18 cellular contexts compared by ENCODE assay signal in the genomic region with DNA sequence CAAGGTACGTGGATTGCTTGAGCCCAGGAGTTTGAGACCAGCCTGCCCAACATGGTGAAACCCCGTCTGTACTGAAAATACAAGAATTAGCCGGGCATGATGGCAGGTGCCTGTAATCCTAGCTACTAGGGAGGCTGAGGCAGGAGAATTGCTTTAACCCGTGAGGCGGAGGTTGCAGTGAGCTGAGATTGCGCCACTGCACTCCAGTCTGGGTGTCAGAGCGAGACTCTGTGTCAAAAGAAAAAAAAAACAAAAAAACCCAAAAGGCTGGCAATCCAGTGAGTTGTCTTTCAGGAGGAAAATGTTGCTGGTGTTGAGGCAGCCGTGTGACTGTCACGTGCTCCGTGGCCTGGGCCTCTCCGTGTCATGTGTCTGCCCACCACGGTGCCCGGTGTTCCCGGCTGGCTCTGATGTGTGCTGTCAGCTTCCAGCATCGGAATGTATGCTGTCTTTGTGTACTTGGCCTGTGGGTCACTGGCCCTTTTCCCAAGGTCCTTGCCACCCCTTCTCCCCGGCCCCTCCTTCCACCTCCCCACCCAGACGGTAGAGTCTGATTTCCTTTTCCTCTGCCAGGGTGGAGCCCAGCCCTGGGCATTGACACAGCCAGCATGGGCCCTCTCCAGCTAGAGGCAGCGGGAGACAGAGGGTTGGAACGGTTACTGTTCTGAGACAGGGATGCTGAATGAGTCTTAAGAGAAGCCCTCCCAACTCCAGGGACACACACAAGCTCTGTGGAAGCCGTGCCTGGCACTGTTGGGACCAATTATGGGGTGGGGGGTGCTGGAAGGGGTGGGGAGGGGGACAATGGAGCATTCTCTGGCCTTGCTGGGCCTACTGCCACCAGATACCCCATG. TPM values are rescaled to one million over a fixed set of nuclear protein-coding genes. Genes with fewer than 3 reads are reported as not detected.
A peak's percentile ranks its signal among the peaks of the same experiment; 100 is the strongest.
DNase-seq lines count a peak whose midpoint lies in the region; ATAC-seq and TF ChIP-seq lines count a peak whose summit lies in the region.
"Had no signal": no experiment of that assay in that cellular context is flagged by ENCODE, and none has a peak within 500 bp of the region (broad histone marks: within the 10 kb centered on the region; RNA-seq: fewer than 3 reads in every experiment).

No MANE protein-coding gene starts in this region.

- TF ChIP-seq CTCF in psoas muscle (IDR thresholded peaks at IDR 0.05) (no peak), HFFc6 (IDR thresholded peaks at IDR 0.05) (no peak)

- no peaks in the 10 kb centered on the region for H3K4me1 Mint-ChIP-seq in HFFc6 (ENCODE audit: low read depth)

- DNase-seq in COLO829 (ENCODE audit: low spot score) (peak; percentile 92), cerebellar cortex (ENCODE audit: low spot score) (peak; percentile 80), left colon (no peak), psoas muscle (peak; percentile 37 to 67), NCI-H748 (lab: John Stamatoyannopoulos, UW; ENCODE audit: unreplicated experiment) (no peak), SKM-1 treated with dmso at 0.1 percent for 144 hours (lab: John Stamatoyannopoulos, UW; ENCODE audit: unreplicated experiment) (no peak), HuH-7 (ENCODE audit: low spot score) (no peak), HFFc6 (no peak)
- DNase-seq: activated naive CD8-positive, alpha-beta T cell treated with anti-CD3 and anti-CD28 coated beads, Interleukin-2, amount 10 ng/mL, durations not matched to agents 7 days and 5 days; NCI-H1048; NCI-H446; PC-9; stimulated activated CD4-positive, alpha-beta T cell treated with anti-CD3 and anti-CD28 coated beads, Interleukin-15, amount 100 ng/mL, for 24 hours; trophoblast cell had no signal

- H3K27me3 Mint-ChIP-seq in HFFc6 (ENCODE audit: insufficient read depth) = peaks cover 7% of the 10 kb centered on the region
- H3K27me3 Mint-ChIP-seq: activated naive CD8-positive, alpha-beta T cell treated with anti-CD3 and anti-CD28 coated beads, Interleukin-2, amount 10 ng/mL, durations not matched to agents 7 days and 5 days; natural killer cell treated with Interleukin-12 subunit alpha and Interleukin-12 subunit beta and Interleukin-15 and Interleukin-18, amount 100 ng/mL, for 72 hours had no signal

- intact Hi-C loops in left colon (cut with DNase I, micrococcal nuclease) (no loop called here), psoas muscle (cut with DNase I) (no loop called here)

- H3K9me3 ChIP-seq in psoas muscle = no peaks in the 10 kb centered on the region

- H3K36me3 Mint-ChIP-seq in HFFc6 (ENCODE audit: low read depth) = no peaks in the 10 kb centered on the region
- H3K36me3 Mint-ChIP-seq: activated naive CD8-positive, alpha-beta T cell treated with anti-CD3 and anti-CD28 coated beads, Interleukin-2, amount 10 ng/mL, durations not matched to agents 7 days and 5 days; natural killer cell treated with Interleukin-12 subunit alpha and Interleukin-12 subunit beta and Interleukin-15 and Interleukin-18, amount 100 ng/mL, for 72 hours had no signal

- no peaks in the 10 kb centered on the region for H3K4me1 ChIP-seq in psoas muscle

- no peak overlapping the region for H3K4me3 ChIP-seq in psoas muscle
- H3K4me3 ChIP-seq: PC-9 had no signal

- peak; percentile 54 for ATAC-seq in left colon
- peak in 3 of 4 donors; percentile 84 to 91 (median 86) for ATAC-seq in psoas muscle
- ATAC-seq: activated CD4-positive, CD25-positive, alpha-beta regulatory T cell treated with anti-CD3 and anti-CD28 coated beads, Interleukin-2, amount 50 U/mL, for 24 hours; natural killer cell treated with Interleukin-12 subunit alpha and Interleukin-12 subunit beta and Interleukin-15 and Interleukin-18, amount 100 ng/mL, for 72 hours had no signal

- no peaks in the 10 kb centered on the region for H3K9me3 Mint-ChIP-seq in HFFc6
- H3K9me3 Mint-ChIP-seq: activated naive CD8-positive, alpha-beta T cell treated with anti-CD3 and anti-CD28 coated beads, Interleukin-2, amount 10 ng/mL, durations not matched to agents 7 days and 5 days; dendritic cell treated with granulocyte-macrophage colony-stimulating factor and Interleukin-4, amounts not matched to agents 40 ng/mL and 50 ng/mL, for 4 days; natural killer cell treated with Interleukin-12 subunit alpha and Interleukin-12 subunit beta and Interleukin-15 and Interleukin-18, amount 100 ng/mL, for 72 hours had no signal

- H3K27me3 ChIP-seq in psoas muscle (ENCODE audit: insufficient read depth in 3 of 3, low read length in 2 of 3) = peaks cover 0 to 4% (median 3%) of the 10 kb centered on the region in 3 donors

- WGBS in psoas muscle, 3 donors = 35 to 49% (median 42%) methylated on average over 20 of the region's 20 CpGs

- peak overlapping the region; percentile 50 for H3K27ac ChIP-seq in psoas muscle
- H3K27ac ChIP-seq: PC-9 had no signal

- no peak overlapping the region for H3K27ac Mint-ChIP-seq in HFFc6
- H3K27ac Mint-ChIP-seq: activated naive CD8-positive, alpha-beta T cell treated with anti-CD3 and anti-CD28 coated beads, Interleukin-2, amount 10 ng/mL, durations not matched to agents 7 days and 5 days; dendritic cell treated with granulocyte-macrophage colony-stimulating factor and Interleukin-4, amounts not matched to agents 40 ng/mL and 50 ng/mL, for 4 days; natural killer cell treated with Interleukin-12 subunit alpha and Interleukin-12 subunit beta and Interleukin-15 and Interleukin-18, amount 100 ng/mL, for 72 hours had no signal

- no peaks in the 10 kb centered on the region for H3K36me3 ChIP-seq in psoas muscle (ENCODE audit: insufficient read depth in 1 of 2, low read depth in 1 of 2)

- no peak overlapping the region for H3K4me3 Mint-ChIP-seq in HFFc6
- H3K4me3 Mint-ChIP-seq: activated naive CD8-positive, alpha-beta T cell treated with anti-CD3 and anti-CD28 coated beads, Interleukin-2, amount 10 ng/mL, durations not matched to agents 7 days and 5 days; dendritic cell treated with granulocyte-macrophage colony-stimulating factor and Interleukin-4, amounts not matched to agents 40 ng/mL and 50 ng/mL, for 4 days; natural killer cell treated with Interleukin-12 subunit alpha and Interleukin-12 subunit beta and Interleukin-15 and Interleukin-18, amount 100 ng/mL, for 72 hours had no signal

RNA-seq across cellular contexts. Expression of gene TUBB4A, which starts 7.2 kb away (rescaled TPM):
- total RNA-seq in left colon (1 to 10 TPM; 1.1 to 1.7 TPM), psoas muscle (1 to 10 TPM; 2.7 to 6.4 (median 4.6) TPM)
- 1 to 10 TPM in 2 of 3 donors, under 1 TPM in 1; 0.44 to 1.4 (median 1.0) TPM for polyA plus RNA-seq in psoas muscle
- not detected for total RNA-seq in HFFc6 (2021; fragmentation: NEBNext Ultra II Directional; extraction: Animal tissue kit (Norgen Biotek cat#: 25700))
- total RNA-seq: PC-9 had no signal

RNA-seq across cellular contexts. Expression of gene TNFSF9, which starts 21.5 kb away (rescaled TPM):
- total RNA-seq in left colon (1 to 10 TPM; 1.6 to 2.7 TPM), psoas muscle (1 to 10 TPM in 2 of 4 donors, under 1 TPM in 1, not detected in 1; 0.66 to 1.9 (median 1.2) TPM)
- under 1 TPM; 0.25 to 0.57 (median 0.46) TPM for polyA plus RNA-seq in psoas muscle
- 1 to 10 TPM in 4 of 6 experiments, under 1 TPM in 2; 0.57 to 3.7 (median 3.2) TPM for total RNA-seq in HFFc6 (2021; fragmentation: NEBNext Ultra II Directional; extraction: Animal tissue kit (Norgen Biotek cat#: 25700))

RNA-seq across cellular contexts. Expression of gene DENND1C, which starts 27.8 kb away (rescaled TPM):
- total RNA-seq in left colon = 1 to 10 TPM; 2.8 TPM
- total RNA-seq in psoas muscle = under 1 TPM; 0.26 to 0.93 (median 0.81) TPM
- under 1 TPM; 0.17 to 0.27 (median 0.21) TPM for polyA plus RNA-seq in psoas muscle
- not detected for total RNA-seq in HFFc6 (2021; fragmentation: NEBNext Ultra II Directional; extraction: Animal tissue kit (Norgen Biotek cat#: 25700))
- total RNA-seq: PC-9 had no signal

RNA-seq across cellular contexts. Expression of gene CRB3, which starts 45.3 kb away (rescaled TPM):
- total RNA-seq in left colon (100 to 1,000 TPM; 106 to 148 TPM), psoas muscle (not detected)
- under 1 TPM in 2 of 3 donors, not detected in 1; 0.23 to 0.38 TPM for polyA plus RNA-seq in psoas muscle
- total RNA-seq in HFFc6 (2021; fragmentation: NEBNext Ultra II Directional; extraction: Animal tissue kit (Norgen Biotek cat#: 25700)) = not detected
- total RNA-seq: natural killer cell treated with Interleukin-12 subunit alpha and Interleukin-12 subunit beta and Interleukin-15 and Interleukin-18, amount 100 ng/mL, for 72 hours; T-helper 1 cell treated with Interleukin-12 subunit alpha and Interleukin-12 subunit beta and Interleukin-4 antibody, amounts not matched to agents 30 ng/mL and 1 ng/mL, for 36 hours had no signal

RNA-seq across cellular contexts. Expression of gene SLC25A23, which starts 49.8 kb away (rescaled TPM):
- total RNA-seq in left colon = 100 to 1,000 TPM; 126 to 163 TPM
- total RNA-seq in psoas muscle = 10 to 100 TPM; 40.6 to 91.8 (median 67.1) TPM
- 10 to 100 TPM; 15.0 to 49.4 (median 49.0) TPM for polyA plus RNA-seq in psoas muscle
- 10 to 100 TPM; 15.4 to 25.3 (median 16.8) TPM for total RNA-seq in HFFc6 (2021; fragmentation: NEBNext Ultra II Directional; extraction: Animal tissue kit (Norgen Biotek cat#: 25700))

Comparison
In these comparisons a context has a peak if more than half of its experiments do, and no peak if none do; other contexts are left out.
1. DNase-seq: peak in COLO829 (single experiment), cerebellar cortex (single experiment) and psoas muscle (2 of 2); none in left colon (0 of 2), NCI-H748 (single experiment), SKM-1 treated with dmso at 0.1 percent for 144 hours (single experiment), HuH-7 (single experiment) and HFFc6 (single experiment).